Comparison of ENCODE assay signal across 8 cellular contexts in the genomic region with DNA sequence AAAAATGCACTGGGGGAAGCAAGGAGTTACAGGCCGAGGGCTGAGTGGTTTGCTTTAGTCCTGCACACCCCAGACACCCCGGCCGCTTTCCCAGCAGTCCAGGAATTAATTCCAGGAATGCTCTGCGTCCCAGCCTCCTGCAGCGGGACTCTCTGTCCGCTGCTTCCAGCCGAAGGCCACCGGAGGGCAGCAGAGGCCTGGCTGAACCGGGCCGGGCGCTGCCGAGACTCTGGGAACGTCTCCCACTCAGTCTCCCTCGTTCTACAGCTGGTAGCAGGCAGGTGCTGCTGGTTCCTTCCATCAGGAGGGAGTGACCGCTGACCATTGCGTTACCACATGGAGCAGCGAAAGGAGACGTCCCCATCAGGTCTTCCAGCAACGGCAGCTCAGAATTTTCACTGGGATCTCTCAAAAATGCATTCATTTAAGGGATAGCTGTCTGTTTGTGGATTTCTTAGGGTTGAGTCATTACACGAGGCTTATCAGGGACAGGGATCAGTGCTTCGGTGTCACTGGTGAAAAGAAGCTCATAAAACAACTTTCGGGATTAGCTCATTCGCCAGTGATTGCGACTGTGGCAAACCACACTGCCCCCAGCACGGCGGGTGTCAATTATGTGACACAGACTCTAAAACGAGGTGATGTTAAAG. TPM values are rescaled to one million over a fixed set of nuclear protein-coding genes. Genes with fewer than 3 reads are reported as not detected.
A peak's percentile ranks its signal among the peaks of the same experiment; 100 is the strongest.
DNase-seq lines count a peak whose midpoint lies in the region; ATAC-seq and TF ChIP-seq lines count a peak whose summit lies in the region.

No MANE protein-coding gene starts in this region.

- H3K9me3 Mint-ChIP-seq in CD4-positive, alpha-beta T cell = no peaks in the 10 kb centered on the region
- H3K9me3 Mint-ChIP-seq in activated T-helper 2 cell treated with anti-CD3 and anti-CD28 coated beads, Interferon-gamma antibody, Interleukin-2, Interleukin-4, amounts not matched to agents 10 μg/mL and 5 μg/mL and 100 μg/mL, durations not matched to agents 14 hours and 24 hours and 36 hours = no peaks in the 10 kb centered on the region

- no peak overlapping the region for H3K4me2 ChIP-seq in neuronal stem cell (ENCODE audit: insufficient read depth, low read length, poor library complexity, severe bottlenecking)

- peak; percentile 81 for ATAC-seq in CD4-positive, alpha-beta T cell (ENCODE audit: poor library complexity)

- no peak overlapping the region for H3K14ac ChIP-seq in neuronal stem cell (ENCODE audit: low read length)

- H3K9ac ChIP-seq in HUES6 (ENCODE audit: low read length) = no peak overlapping the region
- H3K9ac ChIP-seq in neuronal stem cell (ENCODE audit: low read depth, low read length, poor library complexity) = no peak overlapping the region
- H3K9ac ChIP-seq in stomach smooth muscle (ENCODE audit: low read length in 2 of 2) = peak overlapping the region in 1 of 2 donors; percentile 42

- peak overlapping the region; percentile 14; the same call in 1 of the 2 replicates for H3K4me3 ChIP-seq in HUES6 (ENCODE audit: low read depth, low read length)
- peak overlapping the region in 3 of 4 donors; percentile 15 to 32 (median 22) for H3K4me3 ChIP-seq in Peyer's patch
- no peak overlapping the region for H3K4me3 ChIP-seq in neuronal stem cell (ENCODE audit: low read length in 2 of 2)
- H3K4me3 ChIP-seq in stomach smooth muscle (ENCODE audit: low read length in 2 of 2) = peak overlapping the region; percentile 10 to 65

- H2AFZ ChIP-seq in neuronal stem cell (ENCODE audit: low read length) = peak overlapping the region; percentile 65

- H3K4me1 ChIP-seq in HUES6 (ENCODE audit: control insufficient read depth, insufficient read depth, low read length) (peaks cover 12% of the 10 kb centered on the region; the same call in 1 of the 2 replicates), Peyer's patch (peaks cover 0 to 23% (median 2%) of the 10 kb centered on the region in 4 donors), neuronal stem cell (ENCODE audit: control insufficient read depth in 2 of 2, insufficient read depth in 1 of 2, low read depth in 1 of 2, low read length in 2 of 2) (peaks cover 8 to 14% of the 10 kb centered on the region in 2 donors), stomach smooth muscle (ENCODE audit: control insufficient read depth, insufficient read depth, low read length) (peaks cover 14% of the 10 kb centered on the region)

- intact Hi-C loops in CD4-positive, alpha-beta T cell (cut with DNase I, micrococcal nuclease) = loop anchor here (2.0 kb wide), 3 partner anchors 1459 to 1571 kb away; no protein-coding TSS in a partner anchor
- intact Hi-C loops in activated T-helper 2 cell treated with anti-CD3 and anti-CD28 coated beads, Interferon-gamma antibody, Interleukin-2, Interleukin-4, amounts not matched to agents 10 μg/mL and 5 μg/mL and 100 μg/mL, durations not matched to agents 14 hours and 24 hours and 36 hours (cut with micrococcal nuclease) = loop anchor here (1.0 to 5.0 kb wide), 5 partner anchors 31 to 1570 kb away; no protein-coding TSS in a partner anchor

- no peaks in the 10 kb centered on the region for H3K36me3 Mint-ChIP-seq in CD4-positive, alpha-beta T cell (ENCODE audit: low read depth)
- H3K36me3 Mint-ChIP-seq in activated T-helper 2 cell treated with anti-CD3 and anti-CD28 coated beads, Interferon-gamma antibody, Interleukin-2, Interleukin-4, amounts not matched to agents 10 μg/mL and 5 μg/mL and 100 μg/mL, durations not matched to agents 14 hours and 24 hours and 36 hours (ENCODE audit: low read depth) = no peaks in the 10 kb centered on the region

- H4K91ac ChIP-seq in neuronal stem cell (ENCODE audit: low read depth, low read length, poor library complexity) = no peak overlapping the region

- TF ChIP-seq POLR2A in Peyer's patch (IDR thresholded peaks at IDR 0.05) = no peak

- no peaks in the 10 kb centered on the region for H3K9me3 ChIP-seq in CD4-positive, alpha-beta T cell (ENCODE audit: control insufficient read depth, low read length)
- H3K9me3 ChIP-seq in HUES6 (ENCODE audit: control insufficient read depth, insufficient read depth, low read depth, low read length) (no peaks in the 10 kb centered on the region), Peyer's patch (no peaks in the 10 kb centered on the region), neuronal stem cell (replicated peaks in 1 of 2; ENCODE audit: control insufficient read depth in 2 of 2, insufficient read depth in 1 of 2, low read depth in 1 of 2, low read length in 2 of 2) (no peaks in the 10 kb centered on the region), stomach smooth muscle (ENCODE audit: control insufficient read depth in 2 of 2, low read length in 2 of 2) (no peaks in the 10 kb centered on the region)

- no peak overlapping the region for H3K4ac ChIP-seq in neuronal stem cell (ENCODE audit: low read length)

- H3K4me1 Mint-ChIP-seq in CD4-positive, alpha-beta T cell (ENCODE audit: low read depth) = peaks cover 9% of the 10 kb centered on the region
- peaks cover 18% of the 10 kb centered on the region for H3K4me1 Mint-ChIP-seq in activated T-helper 2 cell treated with anti-CD3 and anti-CD28 coated beads, Interferon-gamma antibody, Interleukin-2, Interleukin-4, amounts not matched to agents 10 μg/mL and 5 μg/mL and 100 μg/mL, durations not matched to agents 14 hours and 24 hours and 36 hours (ENCODE audit: low read depth)

- H2AK5ac ChIP-seq in neuronal stem cell (ENCODE audit: low read depth, low read length) = no peak overlapping the region

- H4K8ac ChIP-seq in neuronal stem cell (ENCODE audit: low read depth, low read length) = no peak overlapping the region

- no peak overlapping the region for H2BK120ac ChIP-seq in neuronal stem cell (ENCODE audit: low read depth, low read length)

- peak overlapping the region; percentile 84 for H3K4me3 Mint-ChIP-seq in CD4-positive, alpha-beta T cell
- peak overlapping the region; percentile 49 for H3K4me3 Mint-ChIP-seq in activated T-helper 2 cell treated with anti-CD3 and anti-CD28 coated beads, Interferon-gamma antibody, Interleukin-2, Interleukin-4, amounts not matched to agents 10 μg/mL and 5 μg/mL and 100 μg/mL, durations not matched to agents 14 hours and 24 hours and 36 hours (ENCODE audit: low read depth)

- TF ChIP-seq CTCF in CD4-positive, alpha-beta T cell (IDR thresholded peaks at IDR 0.05) = peak; percentile 72
- peak; percentile 35 for TF ChIP-seq CTCF in GM20000 (IDR thresholded peaks at IDR 0.05; ENCODE audit: extremely low read depth, missing control alignments)
- peak; percentile 48 to 88 (median 88) for TF ChIP-seq CTCF in Peyer's patch (IDR thresholded peaks at IDR 0.05)

- CTCF ChIA-PET in CD4-positive, alpha-beta T cell (lab: Charles Lee) = interaction anchor here (0.8 to 1.1 kb wide), 4 partner anchors 11 to 1460 kb away, joined by 3 to 5 read pairs (median 4); no protein-coding TSS in a partner anchor

- peak; percentile 33 to 66 (median 39) for DNase-seq in CD4-positive, alpha-beta T cell
- DNase-seq in GM20000 (ENCODE audit: low spot score) = peak; percentile 67
- peak; percentile 36 to 85 (median 83) for DNase-seq in Peyer's patch
- DNase-seq in activated T-helper 2 cell treated with anti-CD3 and anti-CD28 coated beads, Interferon-gamma antibody, Interleukin-2, Interleukin-4, amounts not matched to agents 10 μg/mL and 5 μg/mL and 100 μg/mL, durations not matched to agents 14 hours and 24 hours and 36 hours (ENCODE audit: low spot score) = peak; percentile 77
- peak; percentile 69 for DNase-seq in fibroblast of the conjunctiva (ENCODE audit: low read depth)
- DNase-seq in neuronal stem cell (ENCODE audit: low spot score) = peak; percentile 67

- H3K27me3 ChIP-seq in CD4-positive, alpha-beta T cell (ENCODE audit: control insufficient read depth, insufficient read depth, low read length) = peaks cover 15% of the 10 kb centered on the region
- H3K27me3 ChIP-seq in HUES6 (ENCODE audit: control insufficient read depth, insufficient read depth, low read length) (peaks cover 11% of the 10 kb centered on the region; the same call in 1 of the 2 replicates), Peyer's patch (no peaks in the 10 kb centered on the region), neuronal stem cell (ENCODE audit: control insufficient read depth in 3 of 3, insufficient read depth in 3 of 3, low read depth in 1 of 3, low read length in 3 of 3) (no peaks in the 10 kb centered on the region), stomach smooth muscle (ENCODE audit: control insufficient read depth in 1 of 2, insufficient read depth in 2 of 2, low read length in 2 of 2) (no peaks in the 10 kb centered on the region)

- H3K36me3 ChIP-seq in HUES6 (ENCODE audit: control insufficient read depth, insufficient read depth, low read length) (no peaks in the 10 kb centered on the region), Peyer's patch (no peaks in the 10 kb centered on the region), neuronal stem cell (replicated peaks in 1 of 2; ENCODE audit: control insufficient read depth in 2 of 2, insufficient read depth in 2 of 2, low read length in 2 of 2) (no peaks in the 10 kb centered on the region), stomach smooth muscle (ENCODE audit: control insufficient read depth in 2 of 2, insufficient read depth in 2 of 2, low read length in 2 of 2) (no peaks in the 10 kb centered on the region)

- no peak overlapping the region for H2BK5ac ChIP-seq in neuronal stem cell (ENCODE audit: low read length)

- no peak overlapping the region for H3K27ac Mint-ChIP-seq in CD4-positive, alpha-beta T cell
- H3K27ac Mint-ChIP-seq in activated T-helper 2 cell treated with anti-CD3 and anti-CD28 coated beads, Interferon-gamma antibody, Interleukin-2, Interleukin-4, amounts not matched to agents 10 μg/mL and 5 μg/mL and 100 μg/mL, durations not matched to agents 14 hours and 24 hours and 36 hours = peak overlapping the region; percentile 56

- H3K27me3 Mint-ChIP-seq in CD4-positive, alpha-beta T cell = peaks cover 33% of the 10 kb centered on the region
- peaks cover 85% of the 10 kb centered on the region for H3K27me3 Mint-ChIP-seq in activated T-helper 2 cell treated with anti-CD3 and anti-CD28 coated beads, Interferon-gamma antibody, Interleukin-2, Interleukin-4, amounts not matched to agents 10 μg/mL and 5 μg/mL and 100 μg/mL, durations not matched to agents 14 hours and 24 hours and 36 hours (ENCODE audit: low read depth)

- POLR2A ChIA-PET in CD4-positive, alpha-beta T cell (lab: Charles Lee) = no interaction called here

- no CpG with 5 or more reads among the region's 27 CpGs for WGBS in neuronal stem cell (ENCODE audit: extremely low coverage in 2 of 2, insufficient read length in 2 of 2, insufficient replicate concordance in 1 of 2), 2 donors

- H3K23ac ChIP-seq in neuronal stem cell (ENCODE audit: low read depth, low read length, poor library complexity) = no peak overlapping the region

- H2BK12ac ChIP-seq in neuronal stem cell (ENCODE audit: low read length) = no peak overlapping the region

- no peaks in the 10 kb centered on the region for H3K79me1 ChIP-seq in neuronal stem cell (ENCODE audit: low read depth, low read length)

- H2BK15ac ChIP-seq in neuronal stem cell (ENCODE audit: low read length) = peak overlapping the region; percentile 51

- H3K18ac ChIP-seq in neuronal stem cell (ENCODE audit: low read length) = no peak overlapping the region

- no peak overlapping the region for H3K27ac ChIP-seq in CD4-positive, alpha-beta T cell (ENCODE audit: low read depth, low read length)
- H3K27ac ChIP-seq in HUES6 (ENCODE audit: low read depth, low read length) (no peak overlapping the region; the same call in 1 of the 2 replicates), Peyer's patch (peak overlapping the region in 2 of 4 donors; percentile 2 to 10), neuronal stem cell (replicated peaks; ENCODE audit: low read length) (no peak overlapping the region), stomach smooth muscle (ENCODE audit: low read length) (no peak overlapping the region)

RNA-seq across cellular contexts. Expression of a gene that starts 24.9 kb away (rescaled TPM):
- 10 to 100 TPM; 76.7 to 77.8 TPM for total RNA-seq in CD4-positive, alpha-beta T cell
- 10 to 100 TPM; 54.5 to 71.3 (median 63.7) TPM for total RNA-seq in Peyer's patch
- 76.4 and 84.5 TPM in 2 replicates for total RNA-seq in activated T-helper 2 cell treated with anti-CD3 and anti-CD28 coated beads, Interferon-gamma antibody, Interleukin-2, Interleukin-4, amounts not matched to agents 10 μg/mL and 5 μg/mL and 100 μg/mL, durations not matched to agents 14 hours and 24 hours and 36 hours
- 26.3 TPM for polyA plus RNA-seq in neuronal stem cell (2013, experiment 1 of 2)
- 24.0 TPM for polyA plus RNA-seq in neuronal stem cell (2013, experiment 2 of 2)

Comparison
In these comparisons a context has a peak if more than half of its experiments do, and no peak if none do; other contexts are left out.
1. CTCF ChIP-seq: peak in every context shown above with its lines; median percentile 88 in Peyer's patch; 72 in CD4-positive, alpha-beta T cell; 35 in GM20000.
2. H3K4me3 ChIP-seq: peak in HUES6 (single experiment), Peyer's patch (3 of 4) and stomach smooth muscle (2 of 2); none in neuronal stem cell (0 of 2).
3. Peak in every context shown above with its lines, with median percentiles within 50 percentile points of each other: DNase-seq.